In the genomic region with DNA sequence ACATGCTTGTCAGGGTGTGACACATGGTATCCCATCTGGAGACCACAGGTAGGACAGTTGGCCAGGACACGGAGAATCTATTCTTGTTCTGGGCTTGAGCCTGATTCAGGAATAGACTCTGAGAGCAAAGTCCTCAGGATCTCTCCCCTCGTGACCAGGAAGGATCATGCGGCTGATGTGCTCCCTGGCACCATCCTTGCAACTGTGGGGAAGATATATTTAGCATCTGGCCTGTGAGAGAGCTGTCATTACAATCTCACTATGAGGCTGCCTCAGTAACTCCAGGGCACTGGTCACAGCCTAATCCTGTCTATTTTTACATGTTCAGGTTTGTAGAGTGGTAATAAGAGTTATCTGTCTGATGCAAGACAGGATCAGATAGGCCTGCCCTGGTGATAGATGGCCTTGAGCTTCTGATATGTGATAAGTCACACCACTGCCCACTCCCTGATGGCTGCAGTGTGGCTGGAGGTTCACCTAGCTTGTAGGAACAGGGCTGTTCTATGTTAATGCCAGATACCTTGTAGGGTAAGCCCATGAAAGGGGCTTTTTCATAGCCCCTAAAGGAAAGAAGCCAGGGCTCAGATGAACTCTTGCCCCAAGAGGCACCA, we compare ENCODE assay signal across 19 cellular contexts. TPM values are rescaled to one million over a fixed set of nuclear protein-coding genes. Genes with fewer than 3 reads are reported as not detected.
A peak's percentile ranks its signal among the peaks of the same experiment; 100 is the strongest.
DNase-seq lines count a peak whose midpoint lies in the region; ATAC-seq, FAIRE-seq and TF ChIP-seq lines count a peak whose summit lies in the region.
"Had no signal": no experiment of that assay in that cellular context is flagged by ENCODE, and none has a peak within 500 bp of the region (broad histone marks: within the 10 kb centered on the region; RNA-seq: fewer than 3 reads in every experiment).

No MANE protein-coding gene starts in this region.

- no peaks in the 10 kb centered on the region for H3K79me2 ChIP-seq in HepG2 (ENCODE audit: insufficient read depth, low read length)

- WGBS in adrenal gland, 4 donors: 79 to 90% (median 82%) methylated on average over 3 of the region's 3 CpGs
- 20% methylated on average over 1 of the region's 3 CpGs for WGBS in HepG2 (ENCODE audit: low lambda C conversion rate)

- in situ Hi-C loops in HepG2 (cut with HindIII; ENCODE audit: extremely low pct_ligation_motif_present, low pct_unique_long_range_greater_than_20kb) (no loop called here), gastrocnemius medialis (cut with MboI; ENCODE audit: low sequenced_read_pairs in 4 of 4) (no loop called here)

- TF ChIP-seq POLR2A in adrenal gland (IDR thresholded peaks at IDR 0.05): no peak
- no peak for TF ChIP-seq POLR2A in HepG2 (IDR thresholded peaks at IDR 0.05; ENCODE audit: insufficient read depth in 1 of 2, low read depth in 2 of 2, low read length in 2 of 2)
- TF ChIP-seq POLR2A in gastrocnemius medialis (IDR thresholded peaks at IDR 0.05): peak; percentile 55 to 68

- peak in 5 of 7 donors; percentile 26 to 65 (median 48) for DNase-seq in adrenal gland
- peak in 1 of 2 donors; percentile 68 for DNase-seq in cardiac muscle cell (ENCODE audit: low read depth in 1 of 2, low spot score in 1 of 2)
- DNase-seq in HepG2 (ENCODE audit: low spot score): no peak
- DNase-seq in gastrocnemius medialis: peak; percentile 94 to 98
- no peak for DNase-seq in D721Med (ENCODE audit: insufficient read length, low spot score)
- no peak for DNase-seq in amniotic stem cell (lab: John Stamatoyannopoulos, UW)
- DNase-seq: COR-L47, NCI-H1092 treated with DMSO at 0.1 percent for 48 hours, NCI-H1694, NCI-H446, NCI-H774, PC-9 had no signal

- POLR2A ChIA-PET in HepG2 (lab: Yijun Ruan, JAX): no interaction called here

- H3K36me3 ChIP-seq in adrenal gland (replicated peaks in 1 of 2) (no peaks in the 10 kb centered on the region), cardiac muscle cell (no peaks in the 10 kb centered on the region), HepG2 (replicated peaks in 1 of 2; ENCODE audit: control insufficient read depth in 1 of 2, insufficient read depth in 2 of 2, low read length in 2 of 2) (no peaks in the 10 kb centered on the region), gastrocnemius medialis (no peaks in the 10 kb centered on the region)

- no peak for TF ChIP-seq RAD21 in HepG2 (CRISPR knock-in tag; IDR thresholded peaks at IDR 0.05)

- TF ChIP-seq CTCF in adrenal gland (IDR thresholded peaks at IDR 0.05) (no peak), cardiac muscle cell (IDR thresholded peaks at IDR 0.05; ENCODE audit: low read depth, low read length) (no peak), HepG2 (CRISPR knock-in tag; IDR thresholded peaks at IDR 0.05) (no peak), gastrocnemius medialis (IDR thresholded peaks at IDR 0.05 in 4 of 5, conservative IDR thresholded peaks at IDR 0.05 in 1 of 5) (no peak), D721Med (IDR thresholded peaks at IDR 0.05; ENCODE audit: insufficient read depth, missing control alignments) (no peak)

- no peak for ATAC-seq in HepG2
- peak; percentile 93 for ATAC-seq in gastrocnemius medialis
- no peak for ATAC-seq in GM18511 (IDR thresholded peaks at IDR 0.05; ENCODE audit: unreplicated experiment)
- ATAC-seq in GM21390 (IDR thresholded peaks at IDR 0.05; ENCODE audit: unreplicated experiment): no peak
- ATAC-seq: GM12878, GM23338 had no signal

- TF ChIP-seq EP300 in HepG2 (IDR thresholded peaks at IDR 0.05; ENCODE audit: low read depth in 2 of 2, low read length in 2 of 2) (no peak), HepG2 (CRISPR knock-in tag; IDR thresholded peaks at IDR 0.05; ENCODE audit: borderline replicate concordance) (no peak)

- no peaks in the 10 kb centered on the region for H3K9me3 ChIP-seq in adrenal gland (replicated peaks in 1 of 3)
- H3K9me3 ChIP-seq in cardiac muscle cell (ENCODE audit: low read depth): no peaks in the 10 kb centered on the region
- no peaks in the 10 kb centered on the region for H3K9me3 ChIP-seq in HepG2 (ENCODE audit: low read length)
- no peaks in the 10 kb centered on the region for H3K9me3 ChIP-seq in gastrocnemius medialis

- no peaks in the 10 kb centered on the region for H4K20me1 ChIP-seq in HepG2 (ENCODE audit: insufficient read depth, low read length)

- FAIRE-seq in HepG2 (lab: Jason Lieb, UNC) (no peak), D721Med (lab: Jason Lieb, UNC) (no peak)
- FAIRE-seq: A204.1, GM12878 had no signal

- intact Hi-C loops in adrenal gland (cut with DNase I) (no loop called here), HepG2 (cut with micrococcal nuclease; ENCODE audit: unreplicated experiment) (no loop called here), gastrocnemius medialis (cut with DNase I; ENCODE audit: low total_unique reads) (loop anchor here (1.0 to 10.0 kb wide), 3 partner anchors 31 to 1937 kb away; a partner anchor contains a TSS)

- no peak overlapping the region for H2AFZ ChIP-seq in HepG2 (ENCODE audit: low read length)
- H2AFZ ChIP-seq: GM23338, PC-9 had no signal

- H3K27ac ChIP-seq in adrenal gland (no peak overlapping the region), cardiac muscle cell (peak overlapping the region; percentile 72), HepG2 (ENCODE audit: extremely low read length, insufficient read depth, low read length) (no peak overlapping the region), gastrocnemius medialis (peak overlapping the region; percentile 90 to 99 (median 92))
- H3K27ac ChIP-seq: KMS-11, PC-9 had no signal

- H3K4me1 ChIP-seq in adrenal gland (replicated peaks in 1 of 2): peaks cover 0 to under 1% of the 10 kb centered on the region in 2 donors
- peaks cover 29% of the 10 kb centered on the region for H3K4me1 ChIP-seq in cardiac muscle cell (ENCODE audit: low read depth)
- peaks cover 9% of the 10 kb centered on the region; the same call in 1 of the 2 replicates for H3K4me1 ChIP-seq in HepG2 (ENCODE audit: insufficient read depth, low read length)
- peaks cover 22% of the 10 kb centered on the region in 2 donors for H3K4me1 ChIP-seq in gastrocnemius medialis

- H3K4me3 ChIP-seq in adrenal gland (no peak overlapping the region), cardiac muscle cell (no peak overlapping the region), HepG2 (replicated peaks in 1 of 3; ENCODE audit: insufficient read depth in 1 of 3, low read depth in 2 of 3, low read length in 3 of 3) (no peak overlapping the region), gastrocnemius medialis (no peak overlapping the region)
- H3K4me3 ChIP-seq: GM12878, GM23338, PC-9 had no signal

- H3K27me3 ChIP-seq in adrenal gland: no peaks in the 10 kb centered on the region
- H3K27me3 ChIP-seq in cardiac muscle cell: no peaks in the 10 kb centered on the region
- H3K27me3 ChIP-seq in HepG2 (ENCODE audit: control insufficient read depth in 1 of 2, insufficient read depth in 2 of 2, low read length in 2 of 2): peaks cover 0 to 3% of the 10 kb centered on the region in 2 experiments; a peak in 1 of 5 replicates
- no peaks in the 10 kb centered on the region for H3K27me3 ChIP-seq in gastrocnemius medialis

- H3K4me2 ChIP-seq in HepG2 (ENCODE audit: low read depth, low read length): no peak overlapping the region
- H3K4me2 ChIP-seq: GM23338, KMS-11, PC-9 had no signal

- H3K9ac ChIP-seq in HepG2 (ENCODE audit: insufficient read depth, low read depth, low read length): no peak overlapping the region
- H3K9ac ChIP-seq: KMS-11 had no signal

- CTCF ChIA-PET in HepG2 (lab: Yijun Ruan, JAX; ENCODE audit: low intra/inter-chr PET ratio, low total read pairs): no interaction called here

- BruUV-seq in HepG2 (replicated peaks; lab: Mats Ljungman, UMichigan): no TSS peak

TF ChIP-seq in HepG2, 621 proteins besides CTCF, POLR2A, EP300 and RAD21:
- TF ChIP-seq HNF4A (CRISPR knock-in tag; IDR thresholded peaks at IDR 0.05): 0 out of 2 replicates have a peak, but pooled peaks have one; percentile 18
- no peak for TF ChIP-seq IKZF4 (CRISPR knock-in tag; IDR thresholded peaks at IDR 0.05; ENCODE audit: borderline replicate concordance, low read depth, not compliant biosample characterization)

RNA-seq across cellular contexts. Expression of a gene that starts 50.7 kb away (rescaled TPM):
- total RNA-seq in adrenal gland: 10 to 100 TPM; 10.9 to 52.9 (median 22.5) TPM
- 10 to 100 TPM in 2 of 3 donors, 1 to 10 TPM in 1; 7.8 to 13.7 (median 11.7) TPM for polyA plus RNA-seq in adrenal gland
- total RNA-seq in cardiac muscle cell: 51.7 and 90.7 TPM in 2 replicates
- polyA plus RNA-seq in cardiac muscle cell: 52.1 and 81.4 TPM in 2 replicates
- total RNA-seq in HepG2 (2016; rRNA removed; fragmentation: Illumina TruSeq; extraction: Trizol): 14.8 and 18.7 TPM in 2 replicates
- 2.8 and 3.5 TPM in 2 replicates for total RNA-seq in HepG2 (2016; cell fraction: cytosol; rRNA removed; fragmentation: Illumina TruSeq; extraction: Trizol; ENCODE audit: low read depth)
- total RNA-seq in HepG2 (2016; cell fraction: insoluble cytoplasmic fraction; rRNA removed; fragmentation: Illumina TruSeq; extraction: Trizol): 13.6 and 18.6 TPM in 2 replicates
- 8.0 and 9.5 TPM in 2 replicates for total RNA-seq in HepG2 (2016; cell fraction: membrane; rRNA removed; fragmentation: Illumina TruSeq; extraction: Trizol)
- total RNA-seq in HepG2 (2016; cell fraction: nucleus; rRNA removed; fragmentation: Illumina TruSeq; extraction: Trizol): 7.0 and 7.1 TPM in 2 replicates
- polyA plus RNA-seq in HepG2 (2011; rRNA removed): 11.4 and 13.3 TPM in 2 replicates
- 6.3 and 10.7 TPM in 2 replicates for polyA plus RNA-seq in HepG2 (2011; cell fraction: cytosol; rRNA removed)
- polyA plus RNA-seq in HepG2 (2011; cell fraction: nucleus; rRNA removed): 5.5 and 7.0 TPM in 2 replicates
- polyA plus RNA-seq in HepG2 (2012): 13.0 and 17.4 TPM in 2 replicates
- 0.78 and 0.98 TPM in 2 replicates for polyA plus RNA-seq in HepG2 (2016; cell fraction: cytosol; fragmentation: Illumina TruSeq; extraction: Trizol; ENCODE audit: low read depth)
- 13.2 and 13.9 TPM in 2 replicates for polyA plus RNA-seq in HepG2 (2016; cell fraction: insoluble cytoplasmic fraction; fragmentation: Illumina TruSeq; extraction: Trizol; ENCODE audit: low read depth)
- polyA plus RNA-seq in HepG2 (2016; cell fraction: membrane; fragmentation: Illumina TruSeq; extraction: Trizol; ENCODE audit: low read depth): 2.4 and 2.7 TPM in 2 replicates
- polyA plus RNA-seq in HepG2 (2016; cell fraction: nucleus; fragmentation: Illumina TruSeq; extraction: Trizol; ENCODE audit: insufficient read depth, low read depth): 6.2 and 6.4 TPM in 2 replicates
- 13.9 and 20.0 TPM in 2 replicates for polyA minus RNA-seq in HepG2 (2011; rRNA and poly(A)+ RNA removed; ENCODE audit: low replicate concordance)
- polyA minus RNA-seq in HepG2 (2011; cell fraction: cytosol; rRNA and poly(A)+ RNA removed): 16.0 and 20.2 TPM in 2 replicates
- polyA minus RNA-seq in HepG2 (2011; cell fraction: nucleus; rRNA and poly(A)+ RNA removed): 21.6 and 26.9 TPM in 2 replicates
- 10 to 100 TPM in 3 of 4 donors, 1 to 10 TPM in 1; 6.6 to 90.7 (median 65.5) TPM for total RNA-seq in gastrocnemius medialis
- total RNA-seq: GM12878 had no signal
- polyA plus RNA-seq: CD14-positive monocyte had no signal

Comparison
In these comparisons a context has a peak if more than half of its experiments do, and no peak if none do; other contexts are left out.
1. DNase-seq: peak in adrenal gland (5 of 7) and gastrocnemius medialis (2 of 2); none in HepG2 (single experiment), D721Med (single experiment) and amniotic stem cell (single experiment).
2. H3K27ac ChIP-seq: peak in cardiac muscle cell (single experiment) and gastrocnemius medialis (4 of 4); none in adrenal gland (0 of 5) and HepG2 (single experiment).
3. POLR2A ChIP-seq: peak in gastrocnemius medialis (2 of 2); none in adrenal gland (0 of 2) and HepG2 (0 of 2).
4. ATAC-seq: peak in gastrocnemius medialis (2 of 2); none in HepG2 (single experiment), GM18511 (single experiment) and GM21390 (single experiment).